Comparison of ENCODE assay signal across 33 cellular contexts in genomic region chr9:118017607-118018122, GRCh38.
"Had no signal": no experiment of that assay in that cellular context is flagged by ENCODE, and none has a peak within 500 bp of the region (broad histone marks: within the 10 kb centered on the region; RNA-seq: fewer than 3 reads in every experiment).

No MANE protein-coding gene starts in this region.

- H3K27ac ChIP-seq: adrenal gland, ascending aorta, breast epithelium, epithelial cell of prostate, esophagus squamous epithelium, gastroesophageal sphincter, WERI-Rb-1 had no signal

- H3K9me3 Mint-ChIP-seq: activated B cell treated with CpG ODN at 0.5 μM for 24 hours; T-helper 2 cell treated with Interferon-gamma antibody and Interleukin-4, amounts not matched to agents 5 μg/mL and 100 μg/mL, for 36 hours had no signal

- H3K27ac Mint-ChIP-seq: activated B cell treated with CpG ODN at 0.5 μM for 24 hours; activated CD8-positive, alpha-beta memory T cell treated with anti-CD3 and anti-CD28 coated beads, Interleukin-2, amount 10 ng/mL, durations not matched to agents 7 days and 5 days; activated CD8-positive, alpha-beta T cell treated with anti-CD3 and anti-CD28 coated beads, Interleukin-2, amount 10 ng/mL, durations not matched to agents 7 days and 5 days; activated naive CD4-positive, alpha-beta T cell treated with anti-CD3 and anti-CD28 coated beads for 36 hours; activated naive CD4-positive, alpha-beta T cell treated with anti-CD3 and anti-CD28 coated beads, Interleukin-2, amount 50 U/mL, for 24 hours; activated naive CD8-positive, alpha-beta T cell treated with anti-CD3 and anti-CD28 coated beads for 36 hours; activated naive CD8-positive, alpha-beta T cell treated with anti-CD3 and anti-CD28 coated beads, Interleukin-2, amount 50 U/mL, for 24 hours; activated T-helper 1 cell treated with anti-CD3 and anti-CD28 coated beads, Interleukin-12 subunit alpha, Interleukin-12 subunit beta, Interleukin-2, Interleukin-4 antibody, amounts not matched to agents 30 ng/mL and 10 ng/mL and 1 ng/mL, durations not matched to agents 14 hours and 24 hours and 36 hours; activated T-helper 2 cell treated with anti-CD3 and anti-CD28 coated beads, Interferon-gamma antibody, Interleukin-2, Interleukin-4, amounts not matched to agents 10 μg/mL and 5 μg/mL and 100 μg/mL, durations not matched to agents 14 hours and 24 hours and 36 hours; brain; T-helper 17 cell; T-helper 2 cell treated with Interferon-gamma antibody and Interleukin-4, amounts not matched to agents 5 μg/mL and 100 μg/mL, for 36 hours had no signal

- ATAC-seq: activated CD4-positive, CD25-positive, alpha-beta regulatory T cell treated with anti-CD3 and anti-CD28 coated beads, Interleukin-2, amount 50 U/mL, for 24 hours; activated CD8-positive, alpha-beta memory T cell treated with anti-CD3 and anti-CD28 coated beads, Interleukin-2, amount 10 ng/mL, durations not matched to agents 7 days and 5 days; activated CD8-positive, alpha-beta T cell treated with anti-CD3 and anti-CD28 coated beads, Interleukin-2, amount 10 ng/mL, durations not matched to agents 7 days and 5 days; activated naive CD8-positive, alpha-beta T cell treated with anti-CD3 and anti-CD28 coated beads, Interleukin-2, amount 50 U/mL, for 24 hours; gastroesophageal sphincter; T-helper 17 cell had no signal

- H3K36me3 ChIP-seq: adrenal gland, ascending aorta, breast epithelium, esophagus squamous epithelium, gastroesophageal sphincter, WERI-Rb-1 had no signal

- DNase-seq: activated B cell treated with CpG ODN at 0.5 μM for 24 hours; activated CD4-positive, alpha-beta T cell treated with anti-CD3 and anti-CD28 coated beads for 48 hours; activated CD4-positive, alpha-beta T cell treated with anti-CD3 and anti-CD28 coated beads, Interleukin-2, amount 50 U/mL, for 1 hour; activated CD4-positive, alpha-beta T cell treated with anti-CD3 and anti-CD28 coated beads, Interleukin-2, amount 50 U/mL, for 48 hours; activated CD8-positive, alpha-beta memory T cell treated with anti-CD3 and anti-CD28 coated beads, Interleukin-2, amount 10 ng/mL, durations not matched to agents 7 days and 5 days; activated CD8-positive, alpha-beta memory T cell treated with anti-CD3 and anti-CD28 coated beads, Interleukin-2, amount 50 U/mL, for 4 hours; activated CD8-positive, alpha-beta T cell treated with anti-CD3 and anti-CD28 coated beads, Interleukin-2, amount 10 ng/mL, durations not matched to agents 7 days and 5 days; activated effector memory CD4-positive, alpha-beta T cell treated with anti-CD3 and anti-CD28 coated beads, Interleukin-2, amount 50 U/mL, for 16 hours; activated naive CD4-positive, alpha-beta T cell treated with anti-CD3 and anti-CD28 coated beads for 36 hours; activated naive CD8-positive, alpha-beta T cell treated with anti-CD3 and anti-CD28 coated beads for 36 hours; activated naive CD8-positive, alpha-beta T cell treated with anti-CD3 and anti-CD28 coated beads, Interleukin-2, amount 50 U/mL, for 24 hours; activated T-cell treated with anti-CD3 and anti-CD28 coated beads, Interleukin-2, amount 50 U/mL, for 1 hour; activated T-cell treated with anti-CD3 and anti-CD28 coated beads, Interleukin-2, amount 50 U/mL, for 48 hours; adrenal gland; amygdala; caudate nucleus; effector CD8-positive, alpha-beta T cell; esophagus squamous epithelium; foreskin melanocyte; T-helper 1 cell; T-helper 17 cell; T1000; WERI-Rb-1 had no signal

- H3K9me3 ChIP-seq: adrenal gland, ascending aorta, breast epithelium, esophagus squamous epithelium had no signal

- H3K4me3 Mint-ChIP-seq: activated B cell treated with CpG ODN at 0.5 μM for 24 hours; activated CD8-positive, alpha-beta memory T cell treated with anti-CD3 and anti-CD28 coated beads, Interleukin-2, amount 10 ng/mL, durations not matched to agents 7 days and 5 days; activated CD8-positive, alpha-beta T cell treated with anti-CD3 and anti-CD28 coated beads, Interleukin-2, amount 10 ng/mL, durations not matched to agents 7 days and 5 days; activated naive CD4-positive, alpha-beta T cell treated with anti-CD3 and anti-CD28 coated beads for 36 hours; activated naive CD4-positive, alpha-beta T cell treated with anti-CD3 and anti-CD28 coated beads, Interleukin-2, amount 50 U/mL, for 24 hours; activated naive CD8-positive, alpha-beta T cell treated with anti-CD3 and anti-CD28 coated beads for 36 hours; activated naive CD8-positive, alpha-beta T cell treated with anti-CD3 and anti-CD28 coated beads, Interleukin-2, amount 50 U/mL, for 24 hours; activated T-helper 1 cell treated with anti-CD3 and anti-CD28 coated beads, Interleukin-12 subunit alpha, Interleukin-12 subunit beta, Interleukin-2, Interleukin-4 antibody, amounts not matched to agents 30 ng/mL and 10 ng/mL and 1 ng/mL, durations not matched to agents 14 hours and 24 hours and 36 hours; brain; T-helper 17 cell; T-helper 2 cell treated with Interferon-gamma antibody and Interleukin-4, amounts not matched to agents 5 μg/mL and 100 μg/mL, for 36 hours had no signal

- H3K4me1 Mint-ChIP-seq: activated B cell treated with CpG ODN at 0.5 μM for 24 hours; activated CD8-positive, alpha-beta memory T cell treated with anti-CD3 and anti-CD28 coated beads, Interleukin-2, amount 10 ng/mL, durations not matched to agents 7 days and 5 days; activated naive CD4-positive, alpha-beta T cell treated with anti-CD3 and anti-CD28 coated beads, Interleukin-2, amount 50 U/mL, for 24 hours; activated naive CD8-positive, alpha-beta T cell treated with anti-CD3 and anti-CD28 coated beads for 36 hours; activated naive CD8-positive, alpha-beta T cell treated with anti-CD3 and anti-CD28 coated beads, Interleukin-2, amount 50 U/mL, for 24 hours; brain; T-helper 17 cell had no signal

- H3K27me3 ChIP-seq: adrenal gland, ascending aorta, breast epithelium, esophagus squamous epithelium, gastroesophageal sphincter had no signal

- H3K4me3 ChIP-seq: adrenal gland, ascending aorta, breast epithelium, esophagus squamous epithelium, gastroesophageal sphincter had no signal

- H3K4me1 ChIP-seq: adrenal gland, ascending aorta, breast epithelium, esophagus squamous epithelium, gastroesophageal sphincter had no signal

- H3K36me3 Mint-ChIP-seq: activated CD8-positive, alpha-beta memory T cell treated with anti-CD3 and anti-CD28 coated beads, Interleukin-2, amount 10 ng/mL, durations not matched to agents 7 days and 5 days; activated naive CD4-positive, alpha-beta T cell treated with anti-CD3 and anti-CD28 coated beads, Interleukin-2, amount 50 U/mL, for 24 hours; activated naive CD8-positive, alpha-beta T cell treated with anti-CD3 and anti-CD28 coated beads for 36 hours; brain had no signal
